Comparison of ENCODE assay signal across 8 cellular contexts in genomic region chr20:41318271-41318649, GRCh38. TPM values are rescaled to one million over a fixed set of nuclear protein-coding genes. Genes with fewer than 3 reads are reported as not detected.
DNase-seq lines count a peak whose midpoint lies in the region; TF ChIP-seq lines count a peak whose summit lies in the region.

No MANE protein-coding gene starts in this region.

- H3K4me3 ChIP-seq in CD4-positive, alpha-beta memory T cell (ENCODE audit: low read length in 2 of 2), result peak overlapping the region in 1 of 2 donors; percentile 44
- H3K4me3 ChIP-seq in MM.1S (ENCODE audit: low read length) (peak overlapping the region; percentile 83), duodenal mucosa (ENCODE audit: low read depth in 1 of 2, low read length in 2 of 2) (peak overlapping the region; percentile 72 to 88)

- DNase-seq in CD4-positive, alpha-beta memory T cell, result no peak
- no peak for DNase-seq in MM.1S
- no peak for DNase-seq in nephron progenitor cell
- no peak for DNase-seq in SKM-1 treated with dmso at 0.1 percent for 144 hours (lab: John Stamatoyannopoulos, UW; ENCODE audit: unreplicated experiment)
- DNase-seq in LoVo (ENCODE audit: low spot score), result no peak
- no peak for DNase-seq in globus pallidus (ENCODE audit: low spot score)
- no peak for DNase-seq in NCI-H446 (lab: John Stamatoyannopoulos, UW)

- H3K9ac ChIP-seq in MM.1S (ENCODE audit: low read length), result no peak overlapping the region
- H3K9ac ChIP-seq in duodenal mucosa (ENCODE audit: low read depth in 1 of 2, low read length in 2 of 2), result peak overlapping the region; percentile 48 to 56

- H3K36me3 Mint-ChIP-seq in CD4-positive, alpha-beta memory T cell, result no peaks in the 10 kb centered on the region
- no peaks in the 10 kb centered on the region for H3K36me3 Mint-ChIP-seq in nephron progenitor cell (ENCODE audit: low read depth)

- peaks cover 7 to 27% (median 18%) of the 10 kb centered on the region in 4 donors for H3K4me1 Mint-ChIP-seq in CD4-positive, alpha-beta memory T cell
- H3K4me1 Mint-ChIP-seq in nephron progenitor cell, result peaks cover 13% of the 10 kb centered on the region

- H3K79me2 ChIP-seq in MM.1S (ENCODE audit: low read length), result peaks cover 22% of the 10 kb centered on the region

- H2AFZ ChIP-seq in MM.1S (ENCODE audit: low read length), result peak overlapping the region; percentile 96

- CTCF ChIA-PET in CD4-positive, alpha-beta memory T cell (lab: Charles Lee; ENCODE audit: partially characterized antibody), result interaction anchor here (1.0 to 1.1 kb wide), 2 partner anchors 183 to 184 kb away, joined by 3 to 4 read pairs; no protein-coding TSS in a partner anchor

- peaks cover 16% of the 10 kb centered on the region for H3K4me1 ChIP-seq in CD4-positive, alpha-beta memory T cell (ENCODE audit: insufficient read depth, low read length)
- H3K4me1 ChIP-seq in MM.1S (ENCODE audit: low read length), result peaks cover 12% of the 10 kb centered on the region; the same call in 1 of the 2 replicates
- peaks cover 15 to 26% of the 10 kb centered on the region in 2 donors for H3K4me1 ChIP-seq in duodenal mucosa (ENCODE audit: control insufficient read depth in 1 of 2, insufficient read depth in 2 of 2, low read length in 2 of 2)

- peak overlapping the region; percentile 98 for H3K4me2 ChIP-seq in MM.1S (ENCODE audit: low read depth, low read length)

- no peaks in the 10 kb centered on the region for H3K36me3 ChIP-seq in CD4-positive, alpha-beta memory T cell (ENCODE audit: insufficient read depth, low read length)
- H3K36me3 ChIP-seq in MM.1S (replicated peaks; ENCODE audit: insufficient read depth, low read length) (no peaks in the 10 kb centered on the region), duodenal mucosa (ENCODE audit: control insufficient read depth in 1 of 2, insufficient read depth in 2 of 2, low read length in 2 of 2) (no peaks in the 10 kb centered on the region)

- POLR2A ChIA-PET in CD4-positive, alpha-beta memory T cell (lab: Charles Lee; ENCODE audit: partially characterized antibody), result no interaction called here

- no peaks in the 10 kb centered on the region for H3K27me3 Mint-ChIP-seq in CD4-positive, alpha-beta memory T cell
- H3K27me3 Mint-ChIP-seq in nephron progenitor cell (ENCODE audit: low read depth, poor library complexity), result peaks cover 11% of the 10 kb centered on the region

- intact Hi-C loops in CD4-positive, alpha-beta memory T cell (cut with micrococcal nuclease), result loop anchor here (5.0 kb wide), 1 partner anchor 161 kb away; no protein-coding TSS in a partner anchor

- no peaks in the 10 kb centered on the region for H3K27me3 ChIP-seq in CD4-positive, alpha-beta memory T cell (ENCODE audit: insufficient read depth, low read length)
- H3K27me3 ChIP-seq in MM.1S (replicated peaks; ENCODE audit: insufficient read depth, low read length), result no peaks in the 10 kb centered on the region
- no peaks in the 10 kb centered on the region for H3K27me3 ChIP-seq in duodenal mucosa (ENCODE audit: control insufficient read depth in 1 of 2, insufficient read depth in 2 of 2, low read length in 2 of 2)

- peak overlapping the region; percentile 73 to 83 (median 78) for H3K4me3 Mint-ChIP-seq in CD4-positive, alpha-beta memory T cell
- peak overlapping the region; percentile 74 for H3K4me3 Mint-ChIP-seq in nephron progenitor cell

- H4K20me1 ChIP-seq in MM.1S (ENCODE audit: insufficient read depth, low read length), result no peaks in the 10 kb centered on the region

- no peaks in the 10 kb centered on the region for H3K9me3 ChIP-seq in CD4-positive, alpha-beta memory T cell (ENCODE audit: control insufficient read depth in 1 of 2, low read length in 2 of 2)
- H3K9me3 ChIP-seq in MM.1S (replicated peaks; ENCODE audit: insufficient read depth, low read length), result no peaks in the 10 kb centered on the region
- H3K9me3 ChIP-seq in duodenal mucosa (ENCODE audit: control insufficient read depth in 1 of 2, low read length in 2 of 2), result no peaks in the 10 kb centered on the region

- peak overlapping the region; percentile 45 to 87 (median 83) for H3K27ac Mint-ChIP-seq in CD4-positive, alpha-beta memory T cell
- H3K27ac Mint-ChIP-seq in nephron progenitor cell, result peak overlapping the region; percentile 39

- H3K9me2 ChIP-seq in MM.1S (replicated peaks; ENCODE audit: insufficient read depth, low read length), result no peaks in the 10 kb centered on the region

- TF ChIP-seq CTCF in MM.1S (IDR thresholded peaks at IDR 0.05; ENCODE audit: low read length) (no peak), nephron progenitor cell (IDR thresholded peaks at IDR 0.05) (no peak)

- no peaks in the 10 kb centered on the region for H3K9me3 Mint-ChIP-seq in CD4-positive, alpha-beta memory T cell
- no peaks in the 10 kb centered on the region for H3K9me3 Mint-ChIP-seq in nephron progenitor cell

- peak overlapping the region; percentile 40 for H3K27ac ChIP-seq in CD4-positive, alpha-beta memory T cell (ENCODE audit: low read depth, low read length)
- no peak overlapping the region for H3K27ac ChIP-seq in MM.1S (ENCODE audit: low read length)
- peak overlapping the region; percentile 84 for H3K27ac ChIP-seq in duodenal mucosa (ENCODE audit: low read depth, low read length)

- no peaks in the 10 kb centered on the region for H3F3A ChIP-seq in MM.1S (ENCODE audit: insufficient read depth, low read length)

RNA-seq across cellular contexts. Expression of gene ZHX3, which starts 0.7 kb away (rescaled TPM):
- total RNA-seq in CD4-positive, alpha-beta memory T cell, result 1 to 10 TPM; 5.2 to 6.3 TPM
- polyA plus RNA-seq in CD4-positive, alpha-beta memory T cell, result 1 to 10 TPM; 2.4 to 5.7 TPM

RNA-seq across cellular contexts. Expression of gene LPIN3, which starts 22.4 kb away (rescaled TPM):
- under 1 TPM; 0.11 to 0.17 TPM for total RNA-seq in CD4-positive, alpha-beta memory T cell
- not detected for polyA plus RNA-seq in CD4-positive, alpha-beta memory T cell

RNA-seq across cellular contexts. Expression of gene EMILIN3, which starts 48.4 kb away (rescaled TPM):
- total RNA-seq in CD4-positive, alpha-beta memory T cell, result not detected
- not detected for polyA plus RNA-seq in CD4-positive, alpha-beta memory T cell
